In the genomic region with DNA sequence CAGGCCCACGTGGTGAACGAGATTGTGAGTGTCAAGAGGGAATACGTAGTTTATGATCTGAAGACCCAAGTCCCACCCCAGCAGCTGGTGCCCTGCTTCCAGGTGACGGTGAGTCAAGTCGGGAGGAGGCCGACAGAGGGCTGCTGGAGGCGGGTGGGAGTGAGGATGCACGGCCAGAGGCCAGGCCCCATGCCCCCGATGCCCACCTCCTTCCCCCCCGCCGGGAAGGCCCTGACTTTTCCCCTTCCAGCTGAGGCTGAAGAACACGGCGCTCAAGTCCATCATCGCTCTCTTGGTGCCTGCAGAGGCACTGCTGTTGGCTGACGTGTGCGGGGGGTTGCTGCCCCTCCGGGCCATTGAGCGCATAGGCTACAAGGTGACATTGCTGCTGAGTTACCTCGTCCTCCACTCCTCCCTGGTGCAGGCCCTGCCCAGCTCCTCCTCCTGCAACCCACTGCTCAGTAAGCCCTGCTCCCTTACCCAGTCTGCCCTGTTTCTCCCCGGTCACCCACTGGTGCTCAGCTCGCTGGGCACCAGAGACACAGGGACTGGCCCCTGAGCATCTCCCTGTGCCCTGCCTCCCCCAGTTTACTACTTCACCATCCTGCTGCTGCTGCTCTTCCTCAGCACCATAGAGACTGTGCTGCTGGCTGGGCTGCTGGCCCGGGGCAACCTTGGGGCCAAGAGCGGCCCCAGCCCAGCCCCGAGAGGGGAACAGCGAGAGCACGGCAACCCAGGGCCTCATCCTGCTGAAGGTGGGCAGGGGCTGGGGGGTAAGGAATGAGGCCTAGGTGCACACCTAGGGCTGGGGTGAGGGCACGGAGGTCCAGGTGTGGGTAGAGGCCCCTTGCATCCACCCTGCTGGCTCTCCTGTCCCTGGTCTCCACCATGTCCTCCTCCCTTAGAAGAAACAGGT, we compare ENCODE assay signal across 13 cellular contexts. TPM values are rescaled to one million over a fixed set of nuclear protein-coding genes. Genes with fewer than 3 reads are reported as not detected.
A peak's percentile ranks its signal among the peaks of the same experiment; 100 is the strongest.
DNase-seq lines count a peak whose midpoint lies in the region; ATAC-seq and TF ChIP-seq lines count a peak whose summit lies in the region.
"Had no signal": no experiment of that assay in that cellular context is flagged by ENCODE, and none has a peak within 500 bp of the region (broad histone marks: within the 10 kb centered on the region; RNA-seq: fewer than 3 reads in every experiment).

No MANE protein-coding gene starts in this region.

- H3K27me3 ChIP-seq in CD8-positive, alpha-beta T cell (ENCODE audit: insufficient read depth, low read length) = no peaks in the 10 kb centered on the region
- peaks cover 12% of the 10 kb centered on the region for H3K27me3 ChIP-seq in WERI-Rb-1 (ENCODE audit: insufficient read depth, low read depth, severe bottlenecking)

- intact Hi-C loops in CD8-positive, alpha-beta T cell (cut with DNase I, micrococcal nuclease) = no loop called here
- intact Hi-C loops in lower leg skin (cut with DNase I; ENCODE audit: low total_unique reads) = no loop called here

- POLR2A ChIA-PET in CD8-positive, alpha-beta T cell (lab: Charles Lee) = interaction anchor here (1.1 to 2.1 kb wide), 2 partner anchors 9 to 23 kb away, joined by 3 to 10 read pairs; no protein-coding TSS in a partner anchor

- TF ChIP-seq POLR2A in lower leg skin (IDR thresholded peaks at IDR 0.05) = no peak

- WGBS in lower leg skin, 2 donors = 68 to 70% methylated on average over 25 to 27 of the region's 27 CpGs

- DNase-seq in CD8-positive, alpha-beta T cell = no peak
- no peak for DNase-seq in WERI-Rb-1
- DNase-seq in left lobe of liver (ENCODE audit: low spot score) = no peak
- no peak for DNase-seq in lower leg skin (ENCODE audit: low spot score in 2 of 2)
- no peak for DNase-seq in NCI-H2081 treated with DMSO at 0.1 percent for 48 hours (lab: John Stamatoyannopoulos, UW)
- DNase-seq: NCI-H1105 treated with DMSO at 0.1 percent for 48 hours; NCI-H226; stimulated activated CD4-positive, alpha-beta T cell treated with anti-CD3 and anti-CD28 coated beads, Interleukin-2, amount 100 ng/mL, for 24 hours had no signal

- TF ChIP-seq CTCF in CD8-positive, alpha-beta T cell (IDR thresholded peaks at IDR 0.05) = no peak
- TF ChIP-seq CTCF in WERI-Rb-1 (IDR thresholded peaks at IDR 0.05; ENCODE audit: low read depth, low read length) (no peak), lower leg skin (IDR thresholded peaks at IDR 0.05) (no peak)

- no peaks in the 10 kb centered on the region for H3K9me3 ChIP-seq in CD8-positive, alpha-beta T cell (ENCODE audit: low read length)
- no peaks in the 10 kb centered on the region for H3K9me3 ChIP-seq in WERI-Rb-1 (ENCODE audit: severe bottlenecking)
- H3K9me3 ChIP-seq: gastroesophageal sphincter, HAP-1, tibial nerve had no signal

- ATAC-seq in CD8-positive, alpha-beta T cell = no peak
- ATAC-seq in left lobe of liver (peak; percentile 5), GM19452 (IDR thresholded peaks at IDR 0.05; ENCODE audit: unreplicated experiment) (no peak)
- ATAC-seq: gastroesophageal sphincter had no signal

- peaks cover 31% of the 10 kb centered on the region for H3K4me1 Mint-ChIP-seq in CD8-positive, alpha-beta T cell (ENCODE audit: low read depth)

- peaks cover 39% of the 10 kb centered on the region for H3K36me3 Mint-ChIP-seq in CD8-positive, alpha-beta T cell

- CTCF ChIA-PET in CD8-positive, alpha-beta T cell (lab: Charles Lee) = interaction anchor here (0.9 to 7.8 kb wide), 6 partner anchors 11 to 317 kb away, joined by 3 to 32 read pairs (median 3); no protein-coding TSS in a partner anchor

- peaks cover 6% of the 10 kb centered on the region for H3K27me3 Mint-ChIP-seq in CD8-positive, alpha-beta T cell (ENCODE audit: low read depth)

- H3K36me3 ChIP-seq in CD8-positive, alpha-beta T cell (ENCODE audit: insufficient read depth, low read length) = peaks cover 18% of the 10 kb centered on the region
- peaks cover 47% of the 10 kb centered on the region for H3K36me3 ChIP-seq in WERI-Rb-1

- no peaks in the 10 kb centered on the region for H3K9me3 Mint-ChIP-seq in CD8-positive, alpha-beta T cell

- no peak overlapping the region for H3K4me3 Mint-ChIP-seq in CD8-positive, alpha-beta T cell

- H3K4me3 ChIP-seq in CD8-positive, alpha-beta T cell (ENCODE audit: low read depth, low read length) = no peak overlapping the region
- no peak overlapping the region for H3K4me3 ChIP-seq in WERI-Rb-1 (ENCODE audit: low read depth, low read length)
- H3K4me3 ChIP-seq in lower leg skin (ENCODE audit: low read depth, poor library complexity, severe bottlenecking) = no peak overlapping the region
- H3K4me3 ChIP-seq: gastroesophageal sphincter, HAP-1, tibial nerve had no signal

- peak overlapping the region; percentile 74 for H3K27ac Mint-ChIP-seq in CD8-positive, alpha-beta T cell

- peaks cover 36% of the 10 kb centered on the region for H3K4me1 ChIP-seq in CD8-positive, alpha-beta T cell (ENCODE audit: insufficient read depth, low read length)
- H3K4me1 ChIP-seq: HAP-1 had no signal

- no peak overlapping the region for H3K27ac ChIP-seq in CD8-positive, alpha-beta T cell (ENCODE audit: low read depth, low read length)
- H3K27ac ChIP-seq in WERI-Rb-1 = peak overlapping the region; percentile 21
- H3K27ac ChIP-seq: gastroesophageal sphincter, tibial nerve, VCaP had no signal

RNA-seq across cellular contexts. Expression of a gene that starts 2.6 kb away (rescaled TPM):
- 1 to 10 TPM; 1.2 to 2.0 TPM for total RNA-seq in CD8-positive, alpha-beta T cell
- total RNA-seq in left lobe of liver = not detected
- not detected for total RNA-seq in lower leg skin
- total RNA-seq: gastroesophageal sphincter, tibial nerve had no signal

RNA-seq across cellular contexts. Expression of a gene that starts 7.0 kb away (rescaled TPM):
- 1 to 10 TPM; 1.7 to 2.4 TPM for total RNA-seq in CD8-positive, alpha-beta T cell
- total RNA-seq in left lobe of liver (not detected), lower leg skin (under 1 TPM in 2 of 4 donors, not detected in 2; 0.17 to 0.97 TPM)
- total RNA-seq: gastroesophageal sphincter, tibial nerve had no signal

RNA-seq across cellular contexts. Expression of a gene that starts 9.2 kb away (rescaled TPM):
- 10 to 100 TPM; 93.6 to 99.9 TPM for total RNA-seq in CD8-positive, alpha-beta T cell
- total RNA-seq in left lobe of liver (30.8 TPM), lower leg skin (10 to 100 TPM; 67.2 to 76.5 (median 72.3) TPM)

RNA-seq across cellular contexts. Expression of a gene that starts 22.0 kb away (rescaled TPM):
- 100 to 1,000 TPM in 1 of 2 experiments, 10 to 100 TPM in 1; 97.3 to 101 TPM for total RNA-seq in CD8-positive, alpha-beta T cell
- total RNA-seq in left lobe of liver = 51.3 TPM
- total RNA-seq in lower leg skin = 10 to 100 TPM; 52.5 to 78.4 (median 72.3) TPM

RNA-seq across cellular contexts. Expression of a gene that starts 54.4 kb away (rescaled TPM):
- 1 to 10 TPM in 1 of 2 experiments, under 1 TPM in 1; 0.38 to 1.1 TPM for total RNA-seq in CD8-positive, alpha-beta T cell
- total RNA-seq in left lobe of liver (0.53 TPM), lower leg skin (100 to 1,000 TPM; 285 to 514 (median 315) TPM)
